Comparison of ENCODE assay signal across 8 cellular contexts in the genomic region with DNA sequence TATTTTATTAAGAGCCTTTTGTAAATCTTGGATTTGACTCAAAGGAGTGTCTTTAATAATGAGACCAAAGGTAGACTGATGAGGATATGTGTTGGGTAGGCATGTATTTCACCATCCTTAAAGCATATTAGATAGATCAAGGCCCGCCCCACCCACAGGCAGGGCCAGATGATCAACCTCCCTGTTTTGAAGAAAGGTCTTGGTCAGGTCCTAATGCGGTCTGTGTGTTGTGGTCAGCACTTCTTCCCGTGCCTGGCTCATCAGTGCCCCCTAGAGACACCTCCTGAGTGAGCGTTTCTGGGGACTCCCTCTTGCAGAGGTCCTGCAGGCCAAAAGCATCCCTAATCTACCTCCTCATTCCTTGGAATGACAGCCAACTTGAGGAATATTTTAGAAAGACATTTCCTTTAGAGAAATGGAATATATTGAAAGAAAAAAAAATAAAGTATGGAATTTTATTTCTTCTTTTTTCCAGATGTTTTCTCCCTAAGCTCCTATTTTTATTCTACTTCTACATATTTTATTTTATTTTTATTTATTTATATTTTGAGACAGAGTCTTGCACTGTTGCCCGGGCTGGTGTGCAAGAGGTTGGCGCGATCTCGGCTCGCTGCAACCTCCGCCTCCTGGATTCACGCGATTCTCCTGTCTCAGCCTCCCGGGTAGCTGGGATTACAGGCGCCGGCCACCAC. TPM values are rescaled to one million over a fixed set of nuclear protein-coding genes. Genes with fewer than 3 reads are reported as not detected.
DNase-seq lines count a peak whose midpoint lies in the region; ATAC-seq and TF ChIP-seq lines count a peak whose summit lies in the region.

No MANE protein-coding gene starts in this region.

- peak; percentile 73 for DNase-seq in D341Med (ENCODE audit: low spot score)
- peak; percentile 48 for DNase-seq in NCI-H446 treated with DMSO at 0.1 percent for 48 hours (lab: John Stamatoyannopoulos, UW)
- DNase-seq in activated CD8-positive, alpha-beta memory T cell treated with anti-CD3 and anti-CD28 coated beads for 48 hours (ENCODE audit: low read depth in 2 of 3, low spot score in 2 of 3), result peak; percentile 6 to 36 (median 9)
- DNase-seq in nucleus accumbens (lab: John Stamatoyannopoulos, UW), result peak in 47 of 56 donors; percentile 1 to 70 (median 19)
- no peak for DNase-seq in NCI-H1694 treated with DMSO at 0.1 percent for 48 hours (lab: John Stamatoyannopoulos, UW)

- H3K9me3 ChIP-seq in gastroesophageal sphincter, result no peaks in the 10 kb centered on the region

- H3K36me3 ChIP-seq in gastroesophageal sphincter, result no peaks in the 10 kb centered on the region

- H3K4me3 ChIP-seq in gastroesophageal sphincter, result no peak overlapping the region

- peaks cover 0 to 21% (median 0%) of the 10 kb centered on the region in 3 donors for H3K4me1 ChIP-seq in gastroesophageal sphincter

- no peak for TF ChIP-seq EP300 in gastroesophageal sphincter (IDR thresholded peaks at IDR 0.05)

- peak overlapping the region in 3 of 4 donors; percentile 48 to 53 (median 52) for H3K27ac ChIP-seq in gastroesophageal sphincter

- WGBS in gastroesophageal sphincter (ENCODE audit: low coverage in 1 of 2), 2 donors, result 50 to 73% methylated on average over 2 to 14 of the region's 15 CpGs

- ATAC-seq in GM19324 (IDR thresholded peaks at IDR 0.05; ENCODE audit: low FRiP score, unreplicated experiment) (peak; percentile 93), HG03159 (IDR thresholded peaks at IDR 0.05; ENCODE audit: unreplicated experiment) (peak; percentile 97), gastroesophageal sphincter (peak; percentile 86)

- TF ChIP-seq CTCF in gastroesophageal sphincter (IDR thresholded peaks at IDR 0.05), result peak; percentile 39 to 71 (median 62)

- H3K27me3 ChIP-seq in gastroesophageal sphincter, result no peaks in the 10 kb centered on the region

- no peak for TF ChIP-seq POLR2A in gastroesophageal sphincter (IDR thresholded peaks at IDR 0.05)

RNA-seq across cellular contexts. Expression of gene TM4SF4, which starts 6.0 kb away (rescaled TPM):
- 1 to 10 TPM in 3 of 4 donors, not detected in 1; 1.3 to 3.2 (median 2.2) TPM for total RNA-seq in gastroesophageal sphincter
